12 cellular contexts compared by ENCODE assay signal in the genomic region with DNA sequence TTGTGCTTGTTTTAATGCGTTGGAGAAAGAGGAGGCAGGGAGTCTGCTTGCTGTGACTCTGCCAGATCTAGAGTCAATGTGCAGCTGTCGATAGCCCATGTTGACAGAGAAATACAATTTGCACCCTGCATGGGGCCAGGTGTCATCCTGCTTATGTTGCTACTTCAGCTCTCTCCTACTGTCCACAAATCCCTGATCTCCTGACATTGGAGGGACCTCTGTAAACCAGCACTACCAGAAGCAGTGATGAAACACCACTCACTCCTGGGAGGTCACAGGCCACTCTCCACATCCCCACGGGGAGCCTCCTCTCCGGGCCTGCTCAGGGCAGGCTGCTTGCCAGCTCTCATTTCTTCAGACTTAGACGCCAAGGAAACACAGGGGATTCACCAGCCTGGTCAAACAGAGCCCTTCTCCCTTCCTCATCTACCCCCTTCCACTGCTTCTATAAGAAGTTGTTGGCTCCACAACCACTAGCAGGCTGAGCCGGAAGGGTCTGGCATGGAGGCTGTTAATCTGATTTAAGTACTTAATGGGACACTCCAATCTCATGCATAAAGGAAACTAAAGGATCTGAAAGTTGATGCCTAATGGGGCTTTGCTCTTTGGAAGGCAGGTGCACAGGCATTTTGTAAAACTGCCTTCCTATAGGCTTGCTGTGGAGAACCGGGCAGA. TPM values are rescaled to one million over a fixed set of nuclear protein-coding genes. Genes with fewer than 3 reads are reported as not detected.
DNase-seq lines count a peak whose midpoint lies in the region; ATAC-seq and TF ChIP-seq lines count a peak whose summit lies in the region.
"Had no signal": no experiment of that assay in that cellular context is flagged by ENCODE, and none has a peak within 500 bp of the region (broad histone marks: within the 10 kb centered on the region; RNA-seq: fewer than 3 reads in every experiment).

No MANE protein-coding gene starts in this region.

- H3K27me3 ChIP-seq in MG63: no peaks in the 10 kb centered on the region
- H3K27me3 ChIP-seq: colonic mucosa, testis had no signal

- H3K27ac Mint-ChIP-seq in HFFc6: no peak overlapping the region
- H3K27ac Mint-ChIP-seq: activated CD8-positive, alpha-beta T cell treated with anti-CD3 and anti-CD28 coated beads, Interleukin-2, amount 10 ng/mL, durations not matched to agents 7 days and 5 days had no signal

- H3K36me3 Mint-ChIP-seq in HFFc6 (ENCODE audit: low read depth): no peaks in the 10 kb centered on the region

- peaks cover 7% of the 10 kb centered on the region for H3K27me3 Mint-ChIP-seq in HFFc6 (ENCODE audit: insufficient read depth)

- ATAC-seq in GM18867 (IDR thresholded peaks at IDR 0.05; ENCODE audit: unreplicated experiment): no peak
- ATAC-seq: activated CD8-positive, alpha-beta T cell treated with anti-CD3 and anti-CD28 coated beads, Interleukin-2, amount 10 ng/mL, durations not matched to agents 7 days and 5 days had no signal

- peaks cover 27% of the 10 kb centered on the region for H3K4me1 Mint-ChIP-seq in HFFc6 (ENCODE audit: low read depth)

- no peaks in the 10 kb centered on the region for H3K36me3 ChIP-seq in MG63
- H3K36me3 ChIP-seq: colonic mucosa had no signal

- peaks cover 2% of the 10 kb centered on the region; the same call in 1 of the 2 replicates for H3K9me3 ChIP-seq in MG63
- H3K9me3 ChIP-seq: colonic mucosa, testis had no signal

- H3K4me3 Mint-ChIP-seq in HFFc6: no peak overlapping the region
- H3K4me3 Mint-ChIP-seq: activated CD8-positive, alpha-beta T cell treated with anti-CD3 and anti-CD28 coated beads, Interleukin-2, amount 10 ng/mL, durations not matched to agents 7 days and 5 days had no signal

- TF ChIP-seq CTCF in HFFc6 (IDR thresholded peaks at IDR 0.05): no peak

- DNase-seq in D341Med (ENCODE audit: low spot score) (peak; percentile 46), MG63 (peak; percentile 37), NCI-H510A (lab: John Stamatoyannopoulos, UW) (peak; percentile 51), cerebellum (ENCODE audit: low spot score) (peak; percentile 77), occipital lobe (lab: John Stamatoyannopoulos, UW) (no peak), HFFc6 (no peak)
- no peak for DNase-seq in activated CD4-positive, alpha-beta T cell treated with anti-CD3 and anti-CD28 coated beads for 1 hour
- DNase-seq: activated CD8-positive, alpha-beta T cell treated with anti-CD3 and anti-CD28 coated beads, Interleukin-2, amount 10 ng/mL, durations not matched to agents 7 days and 5 days; colonic mucosa; NCI-H526; testis had no signal

- H3K4me3 ChIP-seq in MG63: no peak overlapping the region
- H3K4me3 ChIP-seq: colonic mucosa, testis had no signal

- no peaks in the 10 kb centered on the region for H3K9me3 Mint-ChIP-seq in HFFc6

RNA-seq across cellular contexts. Expression of a gene that starts 29.9 kb away (rescaled TPM):
- 5.0 and 6.3 TPM in 2 replicates for total RNA-seq in MG63 (2014; rRNA removed; shearing (Covaris generic); ENCODE audit: low replicate concordance)
- total RNA-seq in cerebellum (6.2 TPM), occipital lobe (5.5 TPM)
- 1 to 10 TPM; 1.2 to 3.6 (median 2.0) TPM for total RNA-seq in HFFc6 (2021; fragmentation: NEBNext Ultra II Directional; extraction: Animal tissue kit (Norgen Biotek cat#: 25700))

Comparison
In these comparisons a context has a peak if more than half of its experiments do, and no peak if none do; other contexts are left out.
1. DNase-seq: peak in D341Med (single experiment), MG63 (single experiment), NCI-H510A (single experiment) and cerebellum (single experiment); none in activated CD4-positive, alpha-beta T cell treated with anti-CD3 and anti-CD28 coated beads for 1 hour (single experiment), occipital lobe (single experiment) and HFFc6 (single experiment).